ENCODE assay signal across 10 cellular contexts in genomic region chr11:12185914-12186313, GRCh38.
A peak's percentile ranks its signal among the peaks of the same experiment; 100 is the strongest.
DNase-seq lines count a peak whose midpoint lies in the region; ATAC-seq and TF ChIP-seq lines count a peak whose summit lies in the region.
"Had no signal": no experiment of that assay in that cellular context is flagged by ENCODE, and none has a peak within 500 bp of the region (broad histone marks: within the 10 kb centered on the region; RNA-seq: fewer than 3 reads in every experiment).

No MANE protein-coding gene starts in this region.

- H3K4me3 ChIP-seq in brain microvascular endothelial cell (ENCODE audit: low read depth, low read length) (no peak overlapping the region), muscle layer of duodenum (ENCODE audit: low read depth in 1 of 2, low read length in 2 of 2) (no peak overlapping the region)

- TF ChIP-seq CTCF in brain microvascular endothelial cell (IDR thresholded peaks at IDR 0.05; ENCODE audit: low read depth, low read length, missing control alignments) (peak; percentile 26), omental fat pad (IDR thresholded peaks at IDR 0.05) (no peak)

- no peaks in the 10 kb centered on the region for H3K27me3 ChIP-seq in brain microvascular endothelial cell (replicated peaks)
- H3K27me3 ChIP-seq in muscle layer of duodenum (ENCODE audit: low read depth, low read length), result no peaks in the 10 kb centered on the region

- ATAC-seq in HG03196 (IDR thresholded peaks at IDR 0.05; ENCODE audit: unreplicated experiment) (no peak), omental fat pad (ENCODE audit: low FRiP score) (no peak)

- peaks cover 9 to 20% of the 10 kb centered on the region in 2 donors for H3K4me1 ChIP-seq in muscle layer of duodenum (ENCODE audit: control insufficient read depth in 1 of 2, insufficient read depth in 2 of 2, low read length in 2 of 2)

- no peaks in the 10 kb centered on the region for H3K9me3 ChIP-seq in muscle layer of duodenum (ENCODE audit: control insufficient read depth in 1 of 2, low read length in 2 of 2)

- DNase-seq in DMS 273 (lab: John Stamatoyannopoulos, UW; ENCODE audit: unreplicated experiment) (peak; percentile 72), NCI-H2029 treated with DMSO at 0.1 percent for 48 hours (lab: John Stamatoyannopoulos, UW) (peak; percentile 18), brain microvascular endothelial cell (no peak), KG1 (lab: John Stamatoyannopoulos, UW) (no peak), omental fat pad (ENCODE audit: low spot score) (no peak)
- DNase-seq in activated CD4-positive, CD25-positive, alpha-beta regulatory T cell (lab: John Stamatoyannopoulos, UW), result no peak
- DNase-seq: CD8-positive, alpha-beta memory T cell; small intestine had no signal

- H3K27ac ChIP-seq in brain microvascular endothelial cell (peak overlapping the region; percentile 66), muscle layer of duodenum (ENCODE audit: low read length) (peak overlapping the region; percentile 27)

- H3K36me3 ChIP-seq in brain microvascular endothelial cell (replicated peaks) (peaks cover 66% of the 10 kb centered on the region), muscle layer of duodenum (ENCODE audit: control insufficient read depth in 1 of 2, insufficient read depth in 2 of 2, low read length in 2 of 2) (peaks cover 3 to 9% of the 10 kb centered on the region in 2 donors)

- in situ Hi-C loops in brain microvascular endothelial cell (cut with HindIII; ENCODE audit: low pct_ligation_motif_present, low sequenced_read_pairs), result no loop called here

Comparison
In these comparisons a context has a peak if more than half of its experiments do, and no peak if none do; other contexts are left out.
1. DNase-seq: peak in DMS 273 (single experiment) and NCI-H2029 treated with DMSO at 0.1 percent for 48 hours (single experiment); none in brain microvascular endothelial cell (single experiment), KG1 (single experiment), activated CD4-positive, CD25-positive, alpha-beta regulatory T cell (0 of 4) and omental fat pad (single experiment).